Comparison of ENCODE assay signal across 19 cellular contexts in the genomic region with DNA sequence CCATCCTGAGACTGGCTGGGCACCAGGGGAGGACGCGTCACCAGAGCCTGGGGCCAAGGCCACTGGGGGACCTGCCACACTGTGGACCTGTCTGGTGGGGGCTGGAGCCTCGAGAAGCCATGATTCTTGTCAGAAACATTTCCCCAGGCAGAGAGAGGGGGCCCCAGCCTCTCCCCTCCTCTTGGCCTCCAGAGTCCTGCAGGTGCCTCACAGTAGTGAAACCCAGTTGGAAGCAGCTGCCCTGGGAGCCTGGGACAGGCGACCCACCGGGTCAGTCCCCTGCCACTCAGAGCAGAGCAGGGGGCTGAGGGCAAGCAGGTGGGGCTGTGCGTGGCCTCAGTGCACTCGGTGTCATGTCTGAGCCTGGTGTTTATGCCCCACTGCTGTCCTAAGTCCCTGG. TPM values are rescaled to one million over a fixed set of nuclear protein-coding genes. Genes with fewer than 3 reads are reported as not detected.
DNase-seq lines count a peak whose midpoint lies in the region; TF ChIP-seq lines count a peak whose summit lies in the region.
"Had no signal": no experiment of that assay in that cellular context is flagged by ENCODE, and none has a peak within 500 bp of the region (broad histone marks: within the 10 kb centered on the region; RNA-seq: fewer than 3 reads in every experiment).

No MANE protein-coding gene starts in this region.

- H3K27me3 ChIP-seq in BLaER1: no peaks in the 10 kb centered on the region
- no peaks in the 10 kb centered on the region for H3K27me3 ChIP-seq in H7 (ENCODE audit: control insufficient read depth, insufficient read depth, low read length)
- H3K27me3 ChIP-seq: MG63, SJCRH30 had no signal

- peaks cover 68% of the 10 kb centered on the region for H3K4me1 ChIP-seq in BLaER1
- H3K4me1 ChIP-seq: A549 had no signal

- H3K9me3 ChIP-seq in BLaER1: no peaks in the 10 kb centered on the region
- H3K9me3 ChIP-seq: A549, MG63, SJCRH30 had no signal

- H3K9ac ChIP-seq in BLaER1: peak overlapping the region; percentile 62

- H4K20me1 ChIP-seq in BLaER1: no peaks in the 10 kb centered on the region

- H3K36me3 ChIP-seq in BLaER1 (0 out of 2 replicates have a peak, but pooled peaks cover 5% of the 10 kb centered on the region), H7 (replicated peaks; ENCODE audit: control insufficient read depth, insufficient read depth, low read length) (peaks cover 1% of the 10 kb centered on the region; the same call in 1 of the 2 replicates)
- H3K36me3 ChIP-seq: MG63, SJCRH30 had no signal

- peak overlapping the region; percentile 82 for H3K4me2 ChIP-seq in BLaER1
- H3K4me2 ChIP-seq: A549 had no signal

- DNase-seq in H7 (peak; percentile 37), islet precursor cell (peak; percentile 46), retina (peak; percentile 52), foreskin fibroblast (no peak), NOMO-1 treated with dmso at 0.1 percent for 144 hours (lab: John Stamatoyannopoulos, UW; ENCODE audit: unreplicated experiment) (no peak), HUDEP-2 (lab: John Stamatoyannopoulos, UW; ENCODE audit: unreplicated experiment in 76 of 76) (no peak)
- DNase-seq: COR-L47, DMS 273 treated with DMSO at 0.1 percent for 48 hours, H9, MG63, NCI-H1092 treated with DMSO at 0.1 percent for 48 hours, NCI-H146, NCI-H2029 treated with DMSO at 0.1 percent for 48 hours, NCI-H2171, NCI-H526, SJCRH30 had no signal

- TF ChIP-seq CTCF in foreskin fibroblast (IDR thresholded peaks at IDR 0.05; ENCODE audit: low read depth, low read length): no peak

- H3K27ac ChIP-seq in BLaER1: peak overlapping the region; percentile 83
- H3K27ac ChIP-seq: A549, C4-2B, SJCRH30 had no signal

- H3K4me3 ChIP-seq in BLaER1 (no peak overlapping the region; the same call in 1 of the 2 replicates), H7 (ENCODE audit: insufficient read depth, low read depth, low read length) (no peak overlapping the region), foreskin fibroblast (ENCODE audit: low read depth in 1 of 2, low read length in 2 of 2) (no peak overlapping the region)
- H3K4me3 ChIP-seq: A549, MG63, SJCRH30 had no signal

RNA-seq across cellular contexts. Expression of gene OXER1, which starts 7.8 kb away (rescaled TPM):
- 0.69 and 2.4 TPM in 2 replicates for total RNA-seq in H7 (2014; rRNA removed; shearing (Covaris generic))

RNA-seq across cellular contexts. Expression of gene HAAO, which starts 36.2 kb away (rescaled TPM):
- total RNA-seq in H7 (2014; rRNA removed; shearing (Covaris generic)): 5.9 and 6.5 TPM in 2 replicates

Comparison
In these comparisons a context has a peak if more than half of its experiments do, and no peak if none do; other contexts are left out.
1. DNase-seq: peak in H7 (single experiment), islet precursor cell (single experiment) and retina (single experiment); none in foreskin fibroblast (0 of 2), NOMO-1 treated with dmso at 0.1 percent for 144 hours (single experiment) and HUDEP-2 (0 of 76).